Comparison of ENCODE assay signal across 14 cellular contexts in genomic region chr1:69569983-69570755, GRCh38. TPM values are rescaled to one million over a fixed set of nuclear protein-coding genes. Genes with fewer than 3 reads are reported as not detected.
DNase-seq lines count a peak whose midpoint lies in the region; ATAC-seq, FAIRE-seq and TF ChIP-seq lines count a peak whose summit lies in the region.
"Had no signal": no experiment of that assay in that cellular context is flagged by ENCODE, and none has a peak within 500 bp of the region (broad histone marks: within the 10 kb centered on the region; RNA-seq: fewer than 3 reads in every experiment).

No MANE protein-coding gene starts in this region.

- H3K36me3 ChIP-seq in skeletal muscle tissue (ENCODE audit: control insufficient read depth in 3 of 3, insufficient read depth in 3 of 3, low read length in 3 of 3) = no peaks in the 10 kb centered on the region

- DNase-seq in NCI-H2196 (lab: John Stamatoyannopoulos, UW; ENCODE audit: unreplicated experiment) (peak; percentile 16), NCI-H2196 treated with DMSO at 0.1 percent for 48 hours (lab: John Stamatoyannopoulos, UW; ENCODE audit: unreplicated experiment) (no peak), choroid plexus epithelial cell (ENCODE audit: low read depth) (peak; percentile 24), left kidney (ENCODE audit: low read depth, low spot score) (peak; percentile 70), kidney glomerular epithelial cell (lab: John Stamatoyannopoulos, UW) (no peak), HTR-8/SVneo (ENCODE audit: insufficient read length, low spot score) (no peak)
- DNase-seq: activated CD4-positive, alpha-beta T cell treated with anti-CD3 and anti-CD28 coated beads for 1 hour; activated effector memory CD4-positive, alpha-beta T cell treated with anti-CD3 and anti-CD28 coated beads, Interleukin-2, amount 50 U/mL, for 16 hours; DMS79 treated with DMSO at 0.1 percent for 48 hours; effector memory CD8-positive, alpha-beta T cell; stimulated activated CD4-positive, alpha-beta T cell treated with anti-CD3 and anti-CD28 coated beads, Interleukin-12 subunit alpha, Interleukin-12 subunit beta, amount 100 ng/mL, for 4 hours had no signal

- TF ChIP-seq CTCF in choroid plexus epithelial cell (conservative IDR thresholded peaks at IDR 0.05; ENCODE audit: low read depth, low read length) = no peak

- no peak overlapping the region for H3K27ac ChIP-seq in skeletal muscle tissue (ENCODE audit: low read depth, low read length)
- H3K27ac ChIP-seq: 22Rv1 had no signal

- FAIRE-seq in HTR-8/SVneo (lab: Jason Lieb, UNC) = no peak

- H3K4me3 ChIP-seq in choroid plexus epithelial cell (ENCODE audit: low read depth, low read length) (no peak overlapping the region), skeletal muscle tissue (ENCODE audit: low read length in 3 of 3) (peak overlapping the region; percentile 49 to 69 (median 61))

- no peaks in the 10 kb centered on the region for H3K9me3 ChIP-seq in skeletal muscle tissue (ENCODE audit: control insufficient read depth in 3 of 3, low read length in 3 of 3)

- no peak for ATAC-seq in GM21576 (IDR thresholded peaks at IDR 0.05; ENCODE audit: unreplicated experiment)
- ATAC-seq: effector memory CD8-positive, alpha-beta T cell had no signal

- peaks cover 3 to 17% (median 13%) of the 10 kb centered on the region in 3 donors for H3K27me3 ChIP-seq in skeletal muscle tissue (ENCODE audit: control insufficient read depth in 3 of 3, insufficient read depth in 3 of 3, low read length in 3 of 3)

- no peak overlapping the region for H3K9ac ChIP-seq in skeletal muscle tissue (ENCODE audit: low read depth in 1 of 3, low read length in 3 of 3)

- peaks cover 10 to 18% (median 12%) of the 10 kb centered on the region in 3 donors for H3K4me1 ChIP-seq in skeletal muscle tissue (ENCODE audit: control insufficient read depth in 3 of 3, insufficient read depth in 3 of 3, low read length in 3 of 3)

RNA-seq across cellular contexts. Expression of gene LRRC7, which starts 2.4 kb away (rescaled TPM):
- total RNA-seq in skeletal muscle tissue = 11.5 TPM

Comparison
In these comparisons a context has a peak if more than half of its experiments do, and no peak if none do; other contexts are left out.
1. DNase-seq: peak in NCI-H2196 (single experiment), choroid plexus epithelial cell (single experiment) and left kidney (single experiment); none in NCI-H2196 treated with DMSO at 0.1 percent for 48 hours (single experiment), kidney glomerular epithelial cell (single experiment) and HTR-8/SVneo (single experiment).